ENCODE assay signal across 8 cellular contexts in the genomic region with DNA sequence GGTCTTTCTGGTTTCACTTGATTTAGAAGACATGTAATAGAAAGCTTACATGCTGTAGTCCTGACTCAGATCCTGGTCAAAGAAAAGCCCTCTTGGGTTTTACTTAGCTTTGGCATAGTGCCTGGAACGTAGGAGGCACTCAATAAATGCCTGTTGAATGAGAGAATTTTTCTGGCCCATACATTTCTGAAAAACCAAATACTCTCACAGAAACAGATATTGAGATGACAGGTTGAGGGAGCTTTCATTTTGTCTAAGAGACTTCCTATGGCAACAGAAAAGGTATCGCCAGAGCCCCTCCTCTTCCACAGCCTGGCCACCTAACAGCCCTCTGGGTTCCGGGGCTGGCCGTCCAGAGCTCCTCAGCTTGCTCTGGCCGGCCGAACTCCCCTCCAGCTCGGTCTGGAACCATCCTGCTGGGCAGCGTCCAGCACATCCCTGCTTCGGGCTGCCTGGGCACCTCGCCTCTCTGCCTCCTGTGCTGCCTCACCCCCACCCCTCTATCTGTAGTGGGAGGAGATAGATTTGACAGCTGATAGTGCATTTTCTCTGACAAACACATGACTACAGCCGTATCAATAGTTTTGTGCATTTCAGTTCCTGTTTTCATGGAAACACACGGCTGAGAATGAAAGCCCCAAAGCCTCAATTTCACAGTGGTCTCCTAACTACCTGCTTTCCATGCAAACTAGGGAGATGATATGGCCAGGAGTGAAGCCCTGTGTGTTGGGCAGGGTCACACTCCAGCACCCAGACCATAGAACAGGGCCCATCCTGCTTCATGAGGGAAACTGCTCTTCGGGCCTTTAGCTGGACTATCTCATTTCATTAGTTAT. TPM values are rescaled to one million over a fixed set of nuclear protein-coding genes. Genes with fewer than 3 reads are reported as not detected.
A peak's percentile ranks its signal among the peaks of the same experiment; 100 is the strongest.
DNase-seq lines count a peak whose midpoint lies in the region; ATAC-seq and TF ChIP-seq lines count a peak whose summit lies in the region.

No MANE protein-coding gene starts in this region.

- H3K9me3 ChIP-seq in uterus = no peaks in the 10 kb centered on the region

- no peak overlapping the region for H3K27ac Mint-ChIP-seq in glutamatergic neuron (ENCODE audit: unreplicated experiment)

- no peak for TF ChIP-seq POLR2A in uterus (IDR thresholded peaks at IDR 0.05)

- peaks cover 4% of the 10 kb centered on the region for H3K27me3 Mint-ChIP-seq in glutamatergic neuron (ENCODE audit: unreplicated experiment)

- ATAC-seq in GM18861 (IDR thresholded peaks at IDR 0.05; ENCODE audit: unreplicated experiment) = peak; percentile 69
- peak; percentile 73 for ATAC-seq in HG02884 (IDR thresholded peaks at IDR 0.05; ENCODE audit: unreplicated experiment)
- ATAC-seq in SK-N-SH treated with all-trans-retinoic acid at 6 μM for 48 hours = peak; percentile 79
- ATAC-seq in foreskin keratinocyte = peak; percentile 79

- no peak overlapping the region for H3K27ac ChIP-seq in foreskin keratinocyte
- H3K27ac ChIP-seq in uterus = peak overlapping the region; percentile 20 to 62

- H3K36me3 Mint-ChIP-seq in glutamatergic neuron (ENCODE audit: unreplicated experiment) = peaks cover 6% of the 10 kb centered on the region

- no peaks in the 10 kb centered on the region for H3K36me3 ChIP-seq in uterus

- H3K27me3 ChIP-seq in foreskin keratinocyte (no peaks in the 10 kb centered on the region), uterus (no peaks in the 10 kb centered on the region)

- peak; percentile 56 for DNase-seq in 8988T
- peak; percentile 89 to 95 for DNase-seq in foreskin keratinocyte
- no peak for DNase-seq in uterus
- DNase-seq in glutamatergic neuron = no peak
- no peak for DNase-seq in SW480 (ENCODE audit: low spot score)

- no peak overlapping the region for H3K4me3 Mint-ChIP-seq in glutamatergic neuron (ENCODE audit: unreplicated experiment)

- H3K4me3 ChIP-seq in uterus = no peak overlapping the region

- intact Hi-C loops in uterus (cut with DNase I; ENCODE audit: low total_unique reads) = no loop called here

- TF ChIP-seq CTCF in foreskin keratinocyte (conservative IDR thresholded peaks at IDR 0.05) (no peak), uterus (IDR thresholded peaks at IDR 0.05) (no peak), glutamatergic neuron (IDR thresholded peaks at IDR 0.05; ENCODE audit: partially characterized antibody, unreplicated experiment) (no peak)

- peaks cover 27% of the 10 kb centered on the region for H3K4me1 Mint-ChIP-seq in glutamatergic neuron (ENCODE audit: low read depth, unreplicated experiment)

- H3K9me3 Mint-ChIP-seq in glutamatergic neuron (ENCODE audit: unreplicated experiment) = peaks cover 1% of the 10 kb centered on the region

- H3K4me1 ChIP-seq in foreskin keratinocyte (peaks cover 4% of the 10 kb centered on the region), uterus (peaks cover 0 to 6% of the 10 kb centered on the region in 2 donors)

TF ChIP-seq in SK-N-SH treated with all-trans-retinoic acid at 6 μM for 48 hours, 23 proteins besides CTCF, POLR2A, EP300 and RAD21:
- TF ChIP-seq ISL1 (CRISPR knock-in tag; IDR thresholded peaks at IDR 0.05) (peak; percentile 74), ZNF8 (CRISPR knock-in tag; IDR thresholded peaks at IDR 0.05) (no peak)

RNA-seq across cellular contexts. Expression of gene IL4, which starts 1.1 kb away (rescaled TPM):
- not detected in 2 replicates for total RNA-seq in foreskin keratinocyte
- polyA plus RNA-seq in foreskin keratinocyte = not detected in 2 replicates
- not detected for total RNA-seq in uterus
- total RNA-seq in glutamatergic neuron (ENCODE audit: unreplicated experiment) = not detected

RNA-seq across cellular contexts. Expression of gene IL13, which starts 16.9 kb away (rescaled TPM):
- total RNA-seq in foreskin keratinocyte (not detected in 2 replicates), uterus (under 1 TPM in 1 of 4 donors, not detected in 3; 0.73 TPM), glutamatergic neuron (ENCODE audit: unreplicated experiment) (not detected)
- not detected in 2 replicates for polyA plus RNA-seq in foreskin keratinocyte

Comparison
In these comparisons a context has a peak if more than half of its experiments do, and no peak if none do; other contexts are left out.
1. DNase-seq: peak in 8988T (single experiment) and foreskin keratinocyte (2 of 2); none in uterus (0 of 2), glutamatergic neuron (single experiment) and SW480 (single experiment).
2. Peak in every context shown above with its lines, with median percentiles within 50 percentile points of each other: ATAC-seq.